In genomic region chr5:7445066-7445465, GRCh38 we compare ENCODE assay signal across 29 cellular contexts. TPM values are rescaled to one million over a fixed set of nuclear protein-coding genes. Genes with fewer than 3 reads are reported as not detected.
"Had no signal": no experiment of that assay in that cellular context is flagged by ENCODE, and none has a peak within 500 bp of the region (broad histone marks: within the 10 kb centered on the region; RNA-seq: fewer than 3 reads in every experiment).

No MANE protein-coding gene starts in this region.

- H3K27me3 Mint-ChIP-seq: dendritic cell treated with granulocyte-macrophage colony-stimulating factor and Interleukin-4, amounts not matched to agents 40 ng/mL and 50 ng/mL, for 4 days; effector memory CD8-positive, alpha-beta T cell had no signal

- H3K79me2 ChIP-seq: hepatocyte had no signal

- H3K27ac ChIP-seq: colonic mucosa, epithelial cell of prostate, esophagus squamous epithelium, gastroesophageal sphincter, heart left ventricle, hepatocyte, left lung, lower lobe of right lung had no signal

- H3K4me1 ChIP-seq: colonic mucosa, esophagus squamous epithelium, gastroesophageal sphincter, heart left ventricle, left lung, lower lobe of right lung had no signal

- H3K36me3 Mint-ChIP-seq: immature natural killer cell; naive thymus-derived CD4-positive, alpha-beta T cell had no signal

- H3K4me3 ChIP-seq: colonic mucosa, esophagus squamous epithelium, gastroesophageal sphincter, heart left ventricle, hepatocyte, left lung, lower lobe of right lung had no signal

- DNase-seq: colonic mucosa; cortex of kidney; effector CD8-positive, alpha-beta T cell; effector memory CD8-positive, alpha-beta T cell; endodermal cell; erythroblast; esophagus squamous epithelium; foreskin fibroblast; foreskin melanocyte; heart left ventricle; hypothalamus; immature natural killer cell; islet precursor cell; kidney; kidney glomerular epithelial cell; left colon; left lung; left ventricle myocardium superior; lower lobe of right lung; mesenchymal stem cell; midbrain; naive thymus-derived CD4-positive, alpha-beta T cell had no signal

- ATAC-seq: effector memory CD8-positive, alpha-beta T cell; esophagus mucosa; gastroesophageal sphincter; heart left ventricle; left colon; left lung; left ventricle myocardium superior; lower lobe of right lung; naive thymus-derived CD4-positive, alpha-beta T cell had no signal

- H3K27ac Mint-ChIP-seq: dendritic cell treated with granulocyte-macrophage colony-stimulating factor and Interleukin-4, amounts not matched to agents 40 ng/mL and 50 ng/mL, for 4 days; effector memory CD8-positive, alpha-beta T cell; endodermal cell; immature natural killer cell; naive thymus-derived CD4-positive, alpha-beta T cell had no signal

- H3K9me3 Mint-ChIP-seq: dendritic cell treated with granulocyte-macrophage colony-stimulating factor and Interleukin-4, amounts not matched to agents 40 ng/mL and 50 ng/mL, for 4 days had no signal

- H3K9me3 ChIP-seq: colonic mucosa, esophagus squamous epithelium, gastroesophageal sphincter, heart left ventricle, left lung, lower lobe of right lung had no signal

- H3K4me2 ChIP-seq: hepatocyte had no signal

- H3K36me3 ChIP-seq: colonic mucosa, esophagus squamous epithelium, gastroesophageal sphincter, heart left ventricle, left lung, lower lobe of right lung had no signal

- H3K4me1 Mint-ChIP-seq: immature natural killer cell; naive thymus-derived CD4-positive, alpha-beta T cell had no signal

- H3K4me3 Mint-ChIP-seq: dendritic cell treated with granulocyte-macrophage colony-stimulating factor and Interleukin-4, amounts not matched to agents 40 ng/mL and 50 ng/mL, for 4 days; effector memory CD8-positive, alpha-beta T cell; endodermal cell; immature natural killer cell; naive thymus-derived CD4-positive, alpha-beta T cell had no signal

- H3K27me3 ChIP-seq: colonic mucosa, esophagus squamous epithelium, gastroesophageal sphincter, heart left ventricle, hepatocyte, left lung had no signal

RNA-seq across cellular contexts. Expression of gene ADCY2, which starts 49.1 kb away (rescaled TPM):
- total RNA-seq: dermis microvascular lymphatic vessel endothelial cell; lung microvascular endothelial cell; naive thymus-derived CD4-positive, alpha-beta T cell had no signal
- polyA plus RNA-seq: immature natural killer cell; naive thymus-derived CD4-positive, alpha-beta T cell had no signal
